22 cellular contexts compared by ENCODE assay signal in genomic region chr2:32895424-32895823, GRCh38.
"Had no signal": no experiment of that assay in that cellular context is flagged by ENCODE, and none has a peak within 500 bp of the region (broad histone marks: within the 10 kb centered on the region; RNA-seq: fewer than 3 reads in every experiment).

No MANE protein-coding gene starts in this region.

- H3K36me3 ChIP-seq: brain microvascular endothelial cell, cardiac muscle cell, Peyer's patch, SJSA1 had no signal

- H3K27ac ChIP-seq: brain microvascular endothelial cell, cardiac muscle cell, Peyer's patch, SJSA1 had no signal

- H3K4me1 ChIP-seq: Peyer's patch, SJSA1 had no signal

- H3K4me3 ChIP-seq: cardiac muscle cell, Peyer's patch, SJSA1 had no signal

- H3K9me3 ChIP-seq: Peyer's patch, SJSA1 had no signal

- DNase-seq: activated CD4-positive, alpha-beta T cell treated with anti-CD3 and anti-CD28 coated beads for 4 hours; activated CD8-positive, alpha-beta memory T cell treated with anti-CD3 and anti-CD28 coated beads, Interleukin-2, amount 10 ng/mL, durations not matched to agents 7 days and 5 days; activated effector memory CD4-positive, alpha-beta T cell treated with anti-CD3 and anti-CD28 coated beads, Interleukin-2, amount 50 U/mL, for 16 hours; activated naive CD4-positive, alpha-beta T cell treated with Interleukin-2 at 50 U/mL for 16 hours; activated naive CD8-positive, alpha-beta T cell treated with anti-CD3 and anti-CD28 coated beads, Interleukin-2, amount 50 U/mL, for 24 hours; activated T-cell treated with anti-CD3 and anti-CD28 coated beads, Interleukin-2, amount 50 U/mL, for 24 hours; amygdala; brain microvascular endothelial cell; MM.1S; NCI-H1105; NCI-H1436; NCI-H1694 treated with DMSO at 0.1 percent for 48 hours; NCI-H2081; NCI-H510A treated with DMSO at 0.1 percent for 48 hours; NCI-H69; Peyer's patch; SHP77 had no signal

- H3K27me3 ChIP-seq: brain microvascular endothelial cell, cardiac muscle cell, Peyer's patch, SJSA1 had no signal

- ATAC-seq: activated CD4-positive, CD25-positive, alpha-beta regulatory T cell treated with anti-CD3 and anti-CD28 coated beads, Interleukin-2, amount 50 U/mL, for 24 hours; activated CD8-positive, alpha-beta memory T cell treated with anti-CD3 and anti-CD28 coated beads, Interleukin-2, amount 10 ng/mL, durations not matched to agents 7 days and 5 days; activated naive CD4-positive, alpha-beta T cell treated with anti-CD3 and anti-CD28 coated beads, Interleukin-2, amount 50 U/mL, for 72 hours; activated naive CD8-positive, alpha-beta T cell treated with anti-CD3 and anti-CD28 coated beads, Interleukin-2, amount 50 U/mL, for 24 hours; SK-N-SH treated with all-trans-retinoic acid at 6 μM for 48 hours had no signal
